ENCODE assay signal across 16 cellular contexts in the genomic region with DNA sequence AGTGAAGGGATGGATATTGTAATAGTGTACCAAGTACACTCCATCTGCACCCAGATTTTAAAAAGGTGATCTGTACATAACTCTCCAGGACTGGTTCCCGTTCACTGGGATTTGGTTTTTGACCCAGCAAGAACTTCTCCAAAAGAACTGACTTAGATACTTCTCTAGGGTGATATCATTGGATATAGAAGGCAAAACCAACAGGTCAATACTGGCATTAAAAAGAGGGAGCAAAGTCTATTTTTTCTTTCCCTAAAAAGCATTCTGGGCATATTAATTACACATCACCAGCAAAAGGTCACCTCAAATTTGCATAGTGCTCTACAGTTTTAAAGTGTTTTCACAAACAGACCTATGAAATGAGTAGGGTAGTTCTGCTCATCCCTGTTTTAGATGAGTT. TPM values are rescaled to one million over a fixed set of nuclear protein-coding genes. Genes with fewer than 3 reads are reported as not detected.
DNase-seq lines count a peak whose midpoint lies in the region; ATAC-seq, FAIRE-seq and TF ChIP-seq lines count a peak whose summit lies in the region.
"Had no signal": no experiment of that assay in that cellular context is flagged by ENCODE, and none has a peak within 500 bp of the region (broad histone marks: within the 10 kb centered on the region; RNA-seq: fewer than 3 reads in every experiment).

No MANE protein-coding gene starts in this region.

- no peaks in the 10 kb centered on the region for H3K9me3 Mint-ChIP-seq in activated T-helper 2 cell treated with anti-CD3 and anti-CD28 coated beads, Interferon-gamma antibody, Interleukin-2, Interleukin-4, amounts not matched to agents 10 μg/mL and 5 μg/mL and 100 μg/mL, durations not matched to agents 14 hours and 24 hours and 36 hours
- no peaks in the 10 kb centered on the region for H3K9me3 Mint-ChIP-seq in WTC11
- H3K9me3 Mint-ChIP-seq: H9 had no signal

- H3K4me3 Mint-ChIP-seq in activated T-helper 2 cell treated with anti-CD3 and anti-CD28 coated beads, Interferon-gamma antibody, Interleukin-2, Interleukin-4, amounts not matched to agents 10 μg/mL and 5 μg/mL and 100 μg/mL, durations not matched to agents 14 hours and 24 hours and 36 hours (ENCODE audit: low read depth): no peak overlapping the region
- H3K4me3 Mint-ChIP-seq in WTC11: no peak overlapping the region
- H3K4me3 Mint-ChIP-seq: CD14-positive monocyte; CD4-positive, alpha-beta memory T cell; H9 had no signal

- H3K36me3 ChIP-seq in right atrium auricular region: no peaks in the 10 kb centered on the region
- no peaks in the 10 kb centered on the region; the same call in 1 of the 2 replicates for H3K36me3 ChIP-seq in Panc1 (ENCODE audit: control insufficient read depth, insufficient read depth, low read length)
- peaks cover 2 to 36% of the 10 kb centered on the region in 2 donors for H3K36me3 ChIP-seq in psoas muscle (ENCODE audit: insufficient read depth in 1 of 2, low read depth in 1 of 2)
- H3K36me3 ChIP-seq in ovary: no peaks in the 10 kb centered on the region
- H3K36me3 ChIP-seq: BLaER1 had no signal

- TF ChIP-seq POLR2A in H54 (IDR thresholded peaks at IDR 0.05; ENCODE audit: low read depth, low read length): no peak
- no peak for TF ChIP-seq POLR2A in ovary (IDR thresholded peaks at IDR 0.05)

- intact Hi-C loops in Right ventricle myocardium inferior (cut with DNase I) (loop anchor here (5.0 kb wide), 1 partner anchor 39 kb away; no protein-coding TSS in a partner anchor), Panc1 (cut with micrococcal nuclease; ENCODE audit: unreplicated experiment) (no loop called here), psoas muscle (cut with DNase I) (loop anchor here in 1 of 2 donors (5.0 kb wide), 1 partner anchor 34 kb away; no protein-coding TSS in a partner anchor), ovary (cut with DNase I) (no loop called here)
- intact Hi-C loops in activated T-helper 2 cell treated with anti-CD3 and anti-CD28 coated beads, Interferon-gamma antibody, Interleukin-2, Interleukin-4, amounts not matched to agents 10 μg/mL and 5 μg/mL and 100 μg/mL, durations not matched to agents 14 hours and 24 hours and 36 hours (cut with micrococcal nuclease): no loop called here

- TF ChIP-seq EP300 in ovary (IDR thresholded peaks at IDR 0.05): no peak

- H3K27ac ChIP-seq in right atrium auricular region: peak overlapping the region; percentile 80 to 82
- peak overlapping the region; percentile 100 for H3K27ac ChIP-seq in Panc1 (ENCODE audit: low read length)
- peak overlapping the region; percentile 85 for H3K27ac ChIP-seq in psoas muscle
- no peak overlapping the region for H3K27ac ChIP-seq in ovary
- H3K27ac ChIP-seq: BLaER1 had no signal

- H3K27ac Mint-ChIP-seq in activated T-helper 2 cell treated with anti-CD3 and anti-CD28 coated beads, Interferon-gamma antibody, Interleukin-2, Interleukin-4, amounts not matched to agents 10 μg/mL and 5 μg/mL and 100 μg/mL, durations not matched to agents 14 hours and 24 hours and 36 hours: no peak overlapping the region
- no peak overlapping the region for H3K27ac Mint-ChIP-seq in WTC11
- H3K27ac Mint-ChIP-seq: CD14-positive monocyte; CD4-positive, alpha-beta memory T cell; H9 had no signal

- no peak for ATAC-seq in Right ventricle myocardium inferior
- ATAC-seq in Panc1: no peak
- no peak for ATAC-seq in psoas muscle
- no peak for ATAC-seq in WTC11
- ATAC-seq: K562 had no signal

- H3K36me3 Mint-ChIP-seq in activated T-helper 2 cell treated with anti-CD3 and anti-CD28 coated beads, Interferon-gamma antibody, Interleukin-2, Interleukin-4, amounts not matched to agents 10 μg/mL and 5 μg/mL and 100 μg/mL, durations not matched to agents 14 hours and 24 hours and 36 hours (ENCODE audit: low read depth): no peaks in the 10 kb centered on the region
- H3K36me3 Mint-ChIP-seq in WTC11: no peaks in the 10 kb centered on the region
- H3K36me3 Mint-ChIP-seq: CD14-positive monocyte; CD4-positive, alpha-beta memory T cell had no signal

- in situ Hi-C loops in Panc1 (cut with HindIII; ENCODE audit: low pct_unique_long_range_greater_than_20kb, low sequenced_read_pairs): no loop called here

- H3K27me3 Mint-ChIP-seq in activated T-helper 2 cell treated with anti-CD3 and anti-CD28 coated beads, Interferon-gamma antibody, Interleukin-2, Interleukin-4, amounts not matched to agents 10 μg/mL and 5 μg/mL and 100 μg/mL, durations not matched to agents 14 hours and 24 hours and 36 hours (ENCODE audit: low read depth): peaks cover 11% of the 10 kb centered on the region
- no peaks in the 10 kb centered on the region for H3K27me3 Mint-ChIP-seq in WTC11 (ENCODE audit: low read depth)

- WGBS in psoas muscle, 3 donors: 34 to 62% (median 46%) methylated on average over 1 of the region's 1 CpG
- WGBS in ovary, 3 donors: 97 to 98% (median 98%) methylated on average over 1 of the region's 1 CpG

- no peaks in the 10 kb centered on the region for H3K27me3 ChIP-seq in right atrium auricular region
- H3K27me3 ChIP-seq in Panc1 (ENCODE audit: control insufficient read depth, insufficient read depth, low read length): no peaks in the 10 kb centered on the region
- no peaks in the 10 kb centered on the region for H3K27me3 ChIP-seq in psoas muscle (ENCODE audit: insufficient read depth in 3 of 3, low read length in 2 of 3)
- no peaks in the 10 kb centered on the region for H3K27me3 ChIP-seq in ovary
- H3K27me3 ChIP-seq: BLaER1 had no signal

- no peaks in the 10 kb centered on the region for H3K4me1 Mint-ChIP-seq in activated T-helper 2 cell treated with anti-CD3 and anti-CD28 coated beads, Interferon-gamma antibody, Interleukin-2, Interleukin-4, amounts not matched to agents 10 μg/mL and 5 μg/mL and 100 μg/mL, durations not matched to agents 14 hours and 24 hours and 36 hours (ENCODE audit: low read depth)
- H3K4me1 Mint-ChIP-seq in WTC11: peaks cover 10% of the 10 kb centered on the region; the same call in 1 of the 2 replicates
- H3K4me1 Mint-ChIP-seq: CD14-positive monocyte; CD4-positive, alpha-beta memory T cell had no signal

- TF ChIP-seq CTCF in right atrium auricular region (IDR thresholded peaks at IDR 0.05): no peak
- no peak for TF ChIP-seq CTCF in Panc1 (IDR thresholded peaks at IDR 0.05)
- TF ChIP-seq CTCF in psoas muscle (IDR thresholded peaks at IDR 0.05): no peak
- no peak for TF ChIP-seq CTCF in ovary (IDR thresholded peaks at IDR 0.05)
- no peak for TF ChIP-seq CTCF in WTC11 (IDR thresholded peaks at IDR 0.05)

- H3K4me3 ChIP-seq in right atrium auricular region (peak overlapping the region; percentile 42 to 47), Panc1 (ENCODE audit: low read depth in 2 of 2, low read length in 2 of 2) (peak overlapping the region; percentile 57 to 59), psoas muscle (peak overlapping the region; percentile 75), ovary (no peak overlapping the region)
- H3K4me3 ChIP-seq: BLaER1, K562 had no signal

- H3K9me3 ChIP-seq in right atrium auricular region: no peaks in the 10 kb centered on the region
- H3K9me3 ChIP-seq in Panc1 (ENCODE audit: control insufficient read depth, insufficient read depth, low read depth, low read length): no peaks in the 10 kb centered on the region
- no peaks in the 10 kb centered on the region for H3K9me3 ChIP-seq in psoas muscle
- H3K9me3 ChIP-seq in ovary: no peaks in the 10 kb centered on the region
- H3K9me3 ChIP-seq: BLaER1 had no signal

- H3K4me1 ChIP-seq in right atrium auricular region (no peaks in the 10 kb centered on the region), Panc1 (ENCODE audit: control insufficient read depth, insufficient read depth, low read length) (peaks cover 38% of the 10 kb centered on the region), psoas muscle (peaks cover 18% of the 10 kb centered on the region), ovary (ENCODE audit: insufficient read depth) (no peaks in the 10 kb centered on the region)
- H3K4me1 ChIP-seq: BLaER1 had no signal

- peak; percentile 57 for FAIRE-seq in H54 (lab: Jason Lieb, UNC)
- FAIRE-seq: K562 had no signal

- POLR2A ChIA-PET in Panc1 (lab: Charles Lee): no interaction called here
- POLR2A ChIA-PET in WTC11 (lab: Charles Lee): no interaction called here

- CTCF ChIA-PET in Panc1 (lab: Charles Lee) (no interaction called here), WTC11 (lab: Charles Lee) (no interaction called here)

- no peak for DNase-seq in right atrium auricular region (ENCODE audit: low spot score)
- DNase-seq in Right ventricle myocardium inferior (ENCODE audit: missing footprints): no peak
- no peak for DNase-seq in H54 (ENCODE audit: insufficient read length, low spot score)
- no peak for DNase-seq in Panc1 (ENCODE audit: low read depth, low spot score)
- no peak for DNase-seq in psoas muscle
- no peak for DNase-seq in activated T-helper 2 cell treated with anti-CD3 and anti-CD28 coated beads, Interferon-gamma antibody, Interleukin-2, Interleukin-4, amounts not matched to agents 10 μg/mL and 5 μg/mL and 100 μg/mL, durations not matched to agents 14 hours and 24 hours and 36 hours (ENCODE audit: low spot score)
- DNase-seq in ovary: no peak
- no peak for DNase-seq in WTC11 (ENCODE audit: low spot score)
- DNase-seq: CD4-positive, alpha-beta memory T cell; DMS79 treated with DMSO at 0.1 percent for 48 hours; GF-D8; GOT3; H9 had no signal

- BruUV-seq in Panc1 (replicated peaks; lab: Mats Ljungman, UMichigan): no TSS peak

RNA-seq across cellular contexts. Expression of a gene that starts 3.5 kb away (rescaled TPM):
- 100 to 1,000 TPM in 1 of 2 donors, 10 to 100 TPM in 1; 93.5 to 145 TPM for total RNA-seq in right atrium auricular region
- total RNA-seq in Right ventricle myocardium inferior: 112 TPM
- total RNA-seq in Panc1 (2021; ENCODE audit: unreplicated experiment): 39.1 TPM
- polyA plus RNA-seq in Panc1 (2012; ENCODE audit: insufficient read length): 16.3 TPM
- total RNA-seq in psoas muscle: 100 to 1,000 TPM; 216 to 376 (median 312) TPM
- 100 to 1,000 TPM in 1 of 3 donors, 10 to 100 TPM in 2; 24.3 to 117 (median 97.4) TPM for polyA plus RNA-seq in psoas muscle
- not detected in 2 replicates for total RNA-seq in activated T-helper 2 cell treated with anti-CD3 and anti-CD28 coated beads, Interferon-gamma antibody, Interleukin-2, Interleukin-4, amounts not matched to agents 10 μg/mL and 5 μg/mL and 100 μg/mL, durations not matched to agents 14 hours and 24 hours and 36 hours
- under 1 TPM in 2 of 7 donors, not detected in 5; 0.17 to 0.18 TPM for total RNA-seq in ovary
- under 1 TPM; 0.05 to 0.15 TPM for polyA plus RNA-seq in ovary
- 0.05 TPM in 1 of 3 replicates, not detected in the others for total RNA-seq in WTC11 (2021)
- total RNA-seq: CD4-positive, alpha-beta memory T cell; H9; K562 had no signal
- polyA plus RNA-seq: CD14-positive monocyte; CD4-positive, alpha-beta memory T cell; K562 had no signal

RNA-seq across cellular contexts. Expression of a gene that starts 37.8 kb away (rescaled TPM):
- total RNA-seq in right atrium auricular region (10 to 100 TPM; 22.0 to 22.5 TPM), Right ventricle myocardium inferior (25.5 TPM), Panc1 (2021; ENCODE audit: unreplicated experiment) (119 TPM), psoas muscle (10 to 100 TPM; 15.1 to 29.4 (median 20.6) TPM), ovary (10 to 100 TPM; 36.8 to 54.7 (median 47.2) TPM), WTC11 (2021) (39.4 to 41.3 TPM (median 41.1 TPM) in 3 replicates)
- polyA plus RNA-seq in Panc1 (2012; ENCODE audit: insufficient read length): 40.5 TPM
- polyA plus RNA-seq in psoas muscle (10 to 100 TPM in 2 of 3 donors, 1 to 10 TPM in 1; 8.8 to 23.7 (median 17.6) TPM), ovary (10 to 100 TPM; 16.4 to 23.2 TPM)
- total RNA-seq in activated T-helper 2 cell treated with anti-CD3 and anti-CD28 coated beads, Interferon-gamma antibody, Interleukin-2, Interleukin-4, amounts not matched to agents 10 μg/mL and 5 μg/mL and 100 μg/mL, durations not matched to agents 14 hours and 24 hours and 36 hours: 48.9 and 55.7 TPM in 2 replicates

Comparison
In these comparisons a context has a peak if more than half of its experiments do, and no peak if none do; other contexts are left out.
1. H3K27ac ChIP-seq: peak in right atrium auricular region (2 of 2), Panc1 (single experiment) and psoas muscle (single experiment); none in ovary (0 of 2).
2. RNA of a gene that starts 3.5 kb away (total RNA-seq): 216 to 376 TPM in psoas muscle, 93.5 to 145 TPM in right atrium auricular region, 112 TPM in Right ventricle myocardium inferior (single experiment) and 39.1 TPM in Panc1 (single experiment); 0.17 to 0.18 TPM in ovary, not detected in activated T-helper 2 cell treated with anti-CD3 and anti-CD28 coated beads, Interferon-gamma antibody, Interleukin-2, Interleukin-4, amounts not matched to agents 10 μg/mL and 5 μg/mL and 100 μg/mL, durations not matched to agents 14 hours and 24 hours and 36 hours and 0.05 TPM in WTC11; every median in the first group is over 10 times any median in the second.